Comparison of ENCODE assay signal across 26 cellular contexts in genomic region chr11:118649941-118650340, GRCh38. TPM values are rescaled to one million over a fixed set of nuclear protein-coding genes. Genes with fewer than 3 reads are reported as not detected.
"Had no signal": no experiment of that assay in that cellular context is flagged by ENCODE, and none has a peak within 500 bp of the region (broad histone marks: within the 10 kb centered on the region; RNA-seq: fewer than 3 reads in every experiment).

No MANE protein-coding gene starts in this region.

- H2AFZ ChIP-seq: neural progenitor cell had no signal

- H3K36me3 ChIP-seq: neural progenitor cell had no signal

- H3K27ac ChIP-seq: foreskin keratinocyte, lower lobe of right lung, neural progenitor cell, sigmoid colon, upper lobe of left lung had no signal

- H3K4me1 ChIP-seq: foreskin keratinocyte, neural progenitor cell, upper lobe of left lung had no signal

- H3K27me3 ChIP-seq: foreskin keratinocyte, neural progenitor cell, sigmoid colon, upper lobe of left lung had no signal

- DNase-seq: activated B cell treated with CpG ODN at 0.5 μM for 24 hours; activated CD4-positive, alpha-beta T cell treated with anti-CD3 and anti-CD28 coated beads for 36 hours; activated CD4-positive, alpha-beta T cell treated with anti-CD3 and anti-CD28 coated beads, Interleukin-2, amount 50 U/mL, for 48 hours; activated naive CD4-positive, alpha-beta T cell treated with Interleukin-2 at 50 U/mL for 16 hours; activated naive CD8-positive, alpha-beta T cell treated with anti-CD3 and anti-CD28 coated beads for 36 hours; activated T-cell treated with anti-CD3 and anti-CD28 coated beads, Interleukin-2, amount 50 U/mL, for 48 hours; effector CD4-positive, alpha-beta T cell; erythroblast; foreskin keratinocyte; immature natural killer cell; kidney glomerular epithelial cell; lower lobe of right lung; mesendoderm; naive B cell; sigmoid colon; stimulated activated CD4-positive, alpha-beta T cell treated with anti-CD3 and anti-CD28 coated beads, Interleukin-4, amount 100 ng/mL, for 24 hours; stimulated activated naive CD4-positive, alpha-beta T cell treated with Interleukin-2 at 50 U/mL for 16 hours; T1000; upper lobe of left lung had no signal

- H3K4me2 ChIP-seq: neural progenitor cell had no signal

- H3K4me3 ChIP-seq: lower lobe of right lung, neural progenitor cell, sigmoid colon, upper lobe of left lung had no signal

- ATAC-seq: activated CD4-positive, alpha-beta T cell treated with anti-CD3 and anti-CD28 coated beads for 36 hours; foreskin keratinocyte; lower lobe of right lung had no signal

- H3K9me3 ChIP-seq: lower lobe of right lung, sigmoid colon, upper lobe of left lung had no signal

RNA-seq across cellular contexts. Expression of gene TREH, which starts 29.5 kb away (rescaled TPM):
- total RNA-seq: activated B cell treated with CpG ODN at 0.5 μM for 24 hours; activated CD4-positive, alpha-beta T cell treated with anti-CD3 and anti-CD28 coated beads for 36 hours; activated naive CD8-positive, alpha-beta T cell treated with anti-CD3 and anti-CD28 coated beads for 36 hours; chondrocyte; foreskin keratinocyte; glomerular endothelial cell; omental fat pad; renal cortical epithelial cell; sigmoid colon; subcutaneous adipose tissue; T-helper 1 cell treated with Interleukin-12 subunit alpha and Interleukin-12 subunit beta and Interleukin-4 antibody, amounts not matched to agents 30 ng/mL and 1 ng/mL, for 36 hours had no signal
- polyA plus RNA-seq: immature natural killer cell had no signal
